ENCODE assay signal across 1 cellular context in the genomic region with DNA sequence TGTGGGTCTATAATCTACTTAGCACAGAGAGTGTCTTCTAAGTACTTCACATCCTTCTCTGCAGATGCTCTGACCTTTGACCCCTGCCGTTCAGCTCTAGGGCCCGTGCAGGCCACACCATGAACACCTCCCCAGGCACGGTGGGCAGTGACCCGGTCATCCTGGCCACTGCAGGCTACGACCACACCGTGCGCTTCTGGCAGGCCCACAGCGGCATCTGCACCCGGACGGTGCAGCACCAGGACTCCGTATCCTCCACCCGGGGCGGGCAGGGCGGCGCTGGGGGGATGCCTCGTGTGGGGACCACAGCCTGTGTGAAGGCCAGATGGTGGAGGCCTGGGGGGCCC.
TF ChIP-seq lines count a peak whose summit lies in the region.

No MANE protein-coding gene starts in this region.

TF ChIP-seq in HEK293, 187 proteins besides CTCF, POLR2A, EP300 and RAD21 (continued from another document):
- TF ChIP-seq, protein P1, sequence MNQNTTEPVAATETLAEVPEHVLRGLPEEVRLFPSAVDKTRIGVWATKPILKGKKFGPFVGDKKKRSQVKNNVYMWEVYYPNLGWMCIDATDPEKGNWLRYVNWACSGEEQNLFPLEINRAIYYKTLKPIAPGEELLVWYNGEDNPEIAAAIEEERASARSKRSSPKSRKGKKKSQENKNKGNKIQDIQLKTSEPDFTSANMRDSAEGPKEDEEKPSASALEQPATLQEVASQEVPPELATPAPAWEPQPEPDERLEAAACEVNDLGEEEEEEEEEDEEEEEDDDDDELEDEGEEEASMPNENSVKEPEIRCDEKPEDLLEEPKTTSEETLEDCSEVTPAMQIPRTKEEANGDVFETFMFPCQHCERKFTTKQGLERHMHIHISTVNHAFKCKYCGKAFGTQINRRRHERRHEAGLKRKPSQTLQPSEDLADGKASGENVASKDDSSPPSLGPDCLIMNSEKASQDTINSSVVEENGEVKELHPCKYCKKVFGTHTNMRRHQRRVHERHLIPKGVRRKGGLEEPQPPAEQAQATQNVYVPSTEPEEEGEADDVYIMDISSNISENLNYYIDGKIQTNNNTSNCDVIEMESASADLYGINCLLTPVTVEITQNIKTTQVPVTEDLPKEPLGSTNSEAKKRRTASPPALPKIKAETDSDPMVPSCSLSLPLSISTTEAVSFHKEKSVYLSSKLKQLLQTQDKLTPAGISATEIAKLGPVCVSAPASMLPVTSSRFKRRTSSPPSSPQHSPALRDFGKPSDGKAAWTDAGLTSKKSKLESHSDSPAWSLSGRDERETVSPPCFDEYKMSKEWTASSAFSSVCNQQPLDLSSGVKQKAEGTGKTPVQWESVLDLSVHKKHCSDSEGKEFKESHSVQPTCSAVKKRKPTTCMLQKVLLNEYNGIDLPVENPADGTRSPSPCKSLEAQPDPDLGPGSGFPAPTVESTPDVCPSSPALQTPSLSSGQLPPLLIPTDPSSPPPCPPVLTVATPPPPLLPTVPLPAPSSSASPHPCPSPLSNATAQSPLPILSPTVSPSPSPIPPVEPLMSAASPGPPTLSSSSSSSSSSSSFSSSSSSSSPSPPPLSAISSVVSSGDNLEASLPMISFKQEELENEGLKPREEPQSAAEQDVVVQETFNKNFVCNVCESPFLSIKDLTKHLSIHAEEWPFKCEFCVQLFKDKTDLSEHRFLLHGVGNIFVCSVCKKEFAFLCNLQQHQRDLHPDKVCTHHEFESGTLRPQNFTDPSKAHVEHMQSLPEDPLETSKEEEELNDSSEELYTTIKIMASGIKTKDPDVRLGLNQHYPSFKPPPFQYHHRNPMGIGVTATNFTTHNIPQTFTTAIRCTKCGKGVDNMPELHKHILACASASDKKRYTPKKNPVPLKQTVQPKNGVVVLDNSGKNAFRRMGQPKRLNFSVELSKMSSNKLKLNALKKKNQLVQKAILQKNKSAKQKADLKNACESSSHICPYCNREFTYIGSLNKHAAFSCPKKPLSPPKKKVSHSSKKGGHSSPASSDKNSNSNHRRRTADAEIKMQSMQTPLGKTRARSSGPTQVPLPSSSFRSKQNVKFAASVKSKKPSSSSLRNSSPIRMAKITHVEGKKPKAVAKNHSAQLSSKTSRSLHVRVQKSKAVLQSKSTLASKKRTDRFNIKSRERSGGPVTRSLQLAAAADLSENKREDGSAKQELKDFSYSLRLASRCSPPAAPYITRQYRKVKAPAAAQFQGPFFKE (tag by site-specific recombination; IDR thresholded peaks at IDR 0.05; ENCODE audit: borderline replicate concordance): 0 out of 2 replicates have a peak, but pooled peaks have one; percentile 39
- TF ChIP-seq BCL11B (tag by site-specific recombination; IDR thresholded peaks at IDR 0.05; ENCODE audit: low read depth) (peak; percentile 78), ZNF600 (tag by site-specific recombination; IDR thresholded peaks at IDR 0.05) (peak; percentile 97), ZFP69B (tag by site-specific recombination; IDR thresholded peaks at IDR 0.05) (peak; percentile 50; the same call in 1 of the 2 replicates), ZNF214 (tag by site-specific recombination; IDR thresholded peaks at IDR 0.05; ENCODE audit: borderline replicate concordance) (no peak), ZNF324 (tag by site-specific recombination; IDR thresholded peaks at IDR 0.05) (0 out of 2 replicates have a peak, but pooled peaks have one; percentile 49), SP2 (tag by site-specific recombination; IDR thresholded peaks at IDR 0.05) (no peak)
- TF ChIP-seq, protein P2, sequence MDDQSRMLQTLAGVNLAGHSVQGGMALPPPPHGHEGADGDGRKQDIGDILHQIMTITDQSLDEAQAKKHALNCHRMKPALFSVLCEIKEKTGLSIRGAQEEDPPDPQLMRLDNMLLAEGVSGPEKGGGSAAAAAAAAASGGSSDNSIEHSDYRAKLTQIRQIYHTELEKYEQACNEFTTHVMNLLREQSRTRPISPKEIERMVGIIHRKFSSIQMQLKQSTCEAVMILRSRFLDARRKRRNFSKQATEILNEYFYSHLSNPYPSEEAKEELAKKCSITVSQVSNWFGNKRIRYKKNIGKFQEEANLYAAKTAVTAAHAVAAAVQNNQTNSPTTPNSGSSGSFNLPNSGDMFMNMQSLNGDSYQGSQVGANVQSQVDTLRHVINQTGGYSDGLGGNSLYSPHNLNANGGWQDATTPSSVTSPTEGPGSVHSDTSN (CRISPR knock-in tag; IDR thresholded peaks at IDR 0.05): peak; percentile 56; the same call in 1 of the 2 replicates
- TF ChIP-seq, protein P3, sequence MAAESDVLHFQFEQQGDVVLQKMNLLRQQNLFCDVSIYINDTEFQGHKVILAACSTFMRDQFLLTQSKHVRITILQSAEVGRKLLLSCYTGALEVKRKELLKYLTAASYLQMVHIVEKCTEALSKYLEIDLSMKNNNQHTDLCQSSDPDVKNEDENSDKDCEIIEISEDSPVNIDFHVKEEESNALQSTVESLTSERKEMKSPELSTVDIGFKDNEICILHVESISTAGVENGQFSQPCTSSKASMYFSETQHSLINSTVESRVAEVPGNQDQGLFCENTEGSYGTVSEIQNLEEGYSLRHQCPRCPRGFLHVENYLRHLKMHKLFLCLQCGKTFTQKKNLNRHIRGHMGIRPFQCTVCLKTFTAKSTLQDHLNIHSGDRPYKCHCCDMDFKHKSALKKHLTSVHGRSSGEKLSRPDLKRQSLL (tag by site-specific recombination; IDR thresholded peaks at IDR 0.05): 0 out of 2 replicates have a peak, but pooled peaks have one; percentile 1
- TF ChIP-seq, protein P4, sequence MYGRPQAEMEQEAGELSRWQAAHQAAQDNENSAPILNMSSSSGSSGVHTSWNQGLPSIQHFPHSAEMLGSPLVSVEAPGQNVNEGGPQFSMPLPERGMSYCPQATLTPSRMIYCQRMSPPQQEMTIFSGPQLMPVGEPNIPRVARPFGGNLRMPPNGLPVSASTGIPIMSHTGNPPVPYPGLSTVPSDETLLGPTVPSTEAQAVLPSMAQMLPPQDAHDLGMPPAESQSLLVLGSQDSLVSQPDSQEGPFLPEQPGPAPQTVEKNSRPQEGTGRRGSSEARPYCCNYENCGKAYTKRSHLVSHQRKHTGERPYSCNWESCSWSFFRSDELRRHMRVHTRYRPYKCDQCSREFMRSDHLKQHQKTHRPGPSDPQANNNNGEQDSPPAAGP (tag by site-specific recombination; IDR thresholded peaks at IDR 0.05): 0 out of 2 replicates have a peak, but pooled peaks have one; percentile 18
TF ChIP-seq in HEK293: peak in this region for 12.
